In the genomic region with DNA sequence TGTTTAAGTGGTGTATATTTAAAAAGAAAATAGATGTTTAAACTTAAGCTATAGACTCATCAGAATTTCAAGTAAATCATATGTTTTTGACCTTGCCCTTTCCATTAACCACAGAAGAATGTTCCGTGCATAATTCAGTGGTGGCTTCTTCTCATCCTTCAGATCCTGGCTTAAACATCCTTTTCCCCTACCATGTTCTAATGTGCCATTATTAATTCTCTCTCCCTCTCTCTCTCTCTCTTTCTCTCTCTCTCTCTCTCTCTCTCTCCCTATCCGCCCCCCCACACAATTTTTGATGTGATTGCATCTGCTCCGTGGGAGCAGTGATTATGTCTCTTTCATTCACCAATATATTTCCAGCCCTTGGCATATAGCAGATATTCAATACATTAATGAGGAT, we compare ENCODE assay signal across 22 cellular contexts.
DNase-seq lines count a peak whose midpoint lies in the region; TF ChIP-seq lines count a peak whose summit lies in the region.
"Had no signal": no experiment of that assay in that cellular context is flagged by ENCODE, and none has a peak within 500 bp of the region (broad histone marks: within the 10 kb centered on the region; RNA-seq: fewer than 3 reads in every experiment).

No MANE protein-coding gene starts in this region.

- peak overlapping the region; percentile 4 for H3K27ac ChIP-seq in neural cell (ENCODE audit: low read length)
- H3K27ac ChIP-seq: 22Rv1; A549; BLaER1 treated with 17β-estradiol and CSF1 and Interleukin-3, amounts not matched to agents 10 nM and 100 nM; C4-2B had no signal

- H3K9me2 ChIP-seq in neural cell (ENCODE audit: insufficient read depth, low read length) = no peaks in the 10 kb centered on the region

- H4K20me1 ChIP-seq in neural cell (ENCODE audit: insufficient read depth) = no peaks in the 10 kb centered on the region
- H4K20me1 ChIP-seq: BLaER1 treated with 17β-estradiol and CSF1 and Interleukin-3, amounts not matched to agents 10 nM and 100 nM had no signal

- H3K4me3 ChIP-seq in neural cell (ENCODE audit: low read length) = no peak overlapping the region
- H3K4me3 ChIP-seq: A549; BLaER1 treated with 17β-estradiol and CSF1 and Interleukin-3, amounts not matched to agents 10 nM and 100 nM; GM12878 had no signal

- no peak overlapping the region for H3K9ac ChIP-seq in neural cell (ENCODE audit: low read length)
- H3K9ac ChIP-seq: BLaER1 treated with 17β-estradiol and CSF1 and Interleukin-3, amounts not matched to agents 10 nM and 100 nM had no signal

- no peaks in the 10 kb centered on the region for H3F3A ChIP-seq in neural cell (ENCODE audit: insufficient read depth, low read length, poor library complexity, severe bottlenecking)

- DNase-seq in NCI-H748 (lab: John Stamatoyannopoulos, UW; ENCODE audit: unreplicated experiment) = peak; percentile 23
- DNase-seq in NCI-H748 treated with DMSO at 0.1 percent for 48 hours (lab: John Stamatoyannopoulos, UW) = no peak
- no peak for DNase-seq in D341Med (ENCODE audit: low spot score)
- no peak for DNase-seq in SW 1271 (lab: John Stamatoyannopoulos, UW)
- DNase-seq: AML-193; Caco-2; Calu3; CD4-positive, alpha-beta T cell; CD8-positive, alpha-beta T cell; DMS 273 treated with DMSO at 0.1 percent for 48 hours; DMS153; DMS53; DMS79; DND-41; EL; GDM1 had no signal

- no peak for TF ChIP-seq CTCF in neural cell (IDR thresholded peaks at IDR 0.05; ENCODE audit: poor library complexity, severe bottlenecking)

- H3K27me3 ChIP-seq in neural cell (ENCODE audit: insufficient read depth, low read depth, low read length) = no peaks in the 10 kb centered on the region
- H3K27me3 ChIP-seq: BLaER1 treated with 17β-estradiol and CSF1 and Interleukin-3, amounts not matched to agents 10 nM and 100 nM had no signal

- no peak for TF ChIP-seq RAD21 in neural cell (conservative IDR thresholded peaks at IDR 0.05)

- H3K4me2 ChIP-seq in neural cell (ENCODE audit: low read length) = no peak overlapping the region
- H3K4me2 ChIP-seq: A549; BLaER1 treated with 17β-estradiol and CSF1 and Interleukin-3, amounts not matched to agents 10 nM and 100 nM had no signal

- peaks cover 19% of the 10 kb centered on the region for H3K79me2 ChIP-seq in neural cell (replicated peaks; ENCODE audit: insufficient read depth, low read length)

- no peaks in the 10 kb centered on the region for H3K36me3 ChIP-seq in neural cell (ENCODE audit: insufficient read depth, low read length)
- H3K36me3 ChIP-seq: BLaER1 treated with 17β-estradiol and CSF1 and Interleukin-3, amounts not matched to agents 10 nM and 100 nM had no signal

- no peaks in the 10 kb centered on the region for H3K9me3 ChIP-seq in neural cell (ENCODE audit: low read length)
- H3K9me3 ChIP-seq: Caco-2 had no signal

- TF ChIP-seq EP300 in neural cell (conservative IDR thresholded peaks at IDR 0.05; ENCODE audit: poor library complexity, severe bottlenecking) = no peak

- no peak overlapping the region for H2AFZ ChIP-seq in neural cell (ENCODE audit: low read depth, low read length)

TF ChIP-seq in neural cell, 6 proteins besides CTCF, POLR2A, EP300 and RAD21:
- TF ChIP-seq TAF1 (IDR thresholded peaks at IDR 0.05; ENCODE audit: low read depth) (no peak), SMC3 (conservative IDR thresholded peaks at IDR 0.05; ENCODE audit: poor library complexity) (no peak), MXI1 (conservative IDR thresholded peaks at IDR 0.05; ENCODE audit: poor library complexity, severe bottlenecking) (no peak), POLR2AphosphoS5 (IDR thresholded peaks at IDR 0.05) (no peak), EZH2 (IDR thresholded peaks at IDR 0.05; ENCODE audit: borderline replicate concordance, insufficient read depth, low read length, poor library complexity, severe bottlenecking) (no peak)
